ENCODE assay signal across 18 cellular contexts in genomic region chr1:34657266-34657665, GRCh38.
DNase-seq lines count a peak whose midpoint lies in the region; ATAC-seq, FAIRE-seq and TF ChIP-seq lines count a peak whose summit lies in the region.
"Had no signal": no experiment of that assay in that cellular context is flagged by ENCODE, and none has a peak within 500 bp of the region (broad histone marks: within the 10 kb centered on the region; RNA-seq: fewer than 3 reads in every experiment).

No MANE protein-coding gene starts in this region.

- H3K27ac ChIP-seq in Karpas-422 (ENCODE audit: low read length), result no peak overlapping the region
- H3K27ac ChIP-seq: BLaER1 had no signal

- H3K36me3 Mint-ChIP-seq in WTC11 (no peaks in the 10 kb centered on the region), osteocyte (ENCODE audit: unreplicated experiment) (no peaks in the 10 kb centered on the region)
- H3K36me3 Mint-ChIP-seq in activated CD8-positive, alpha-beta T cell treated with anti-CD3 and anti-CD28 coated beads, Interleukin-2, amount 10 ng/mL, durations not matched to agents 7 days and 5 days (ENCODE audit: low read depth), result no peaks in the 10 kb centered on the region
- H3K36me3 Mint-ChIP-seq: CD14-positive monocyte; CD4-positive, alpha-beta memory T cell had no signal

- H3K9me3 Mint-ChIP-seq in WTC11 (no peaks in the 10 kb centered on the region), osteocyte (ENCODE audit: unreplicated experiment) (no peaks in the 10 kb centered on the region)
- H3K9me3 Mint-ChIP-seq in activated CD8-positive, alpha-beta T cell treated with anti-CD3 and anti-CD28 coated beads, Interleukin-2, amount 10 ng/mL, durations not matched to agents 7 days and 5 days (ENCODE audit: insufficient read depth), result no peaks in the 10 kb centered on the region

- DNase-seq in NCI-H345 (lab: John Stamatoyannopoulos, UW) (peak; percentile 13), NCI-H345 treated with DMSO at 0.1 percent for 48 hours (lab: John Stamatoyannopoulos, UW; ENCODE audit: unreplicated experiment) (no peak), WTC11 (ENCODE audit: low spot score) (no peak), osteocyte (ENCODE audit: extremely low spot score, unreplicated experiment) (peak; percentile 57), H54 (ENCODE audit: insufficient read length, low spot score) (no peak), Karpas-422 (no peak)
- no peak for DNase-seq in activated CD8-positive, alpha-beta T cell treated with anti-CD3 and anti-CD28 coated beads, Interleukin-2, amount 10 ng/mL, durations not matched to agents 7 days and 5 days
- DNase-seq: 8988T; CD4-positive, alpha-beta memory T cell; DMS153; DMS79; GDM1; GOT3; HCEC 1CT had no signal

- no peak overlapping the region for H3K4me3 ChIP-seq in Karpas-422 (ENCODE audit: low read length)
- H3K4me3 ChIP-seq: BLaER1 had no signal

- H3K4me3 Mint-ChIP-seq in WTC11, result no peak overlapping the region
- H3K4me3 Mint-ChIP-seq in osteocyte (ENCODE audit: unreplicated experiment), result no peak overlapping the region
- H3K4me3 Mint-ChIP-seq in activated CD8-positive, alpha-beta T cell treated with anti-CD3 and anti-CD28 coated beads, Interleukin-2, amount 10 ng/mL, durations not matched to agents 7 days and 5 days, result no peak overlapping the region
- H3K4me3 Mint-ChIP-seq: CD14-positive monocyte; CD4-positive, alpha-beta memory T cell had no signal

- no peaks in the 10 kb centered on the region for H4K20me1 ChIP-seq in Karpas-422 (ENCODE audit: insufficient read depth, low read depth, low read length)
- H4K20me1 ChIP-seq: BLaER1 had no signal

- no peak overlapping the region for H3K9ac ChIP-seq in Karpas-422 (ENCODE audit: low read length)
- H3K9ac ChIP-seq: BLaER1 had no signal

- no peak overlapping the region for H3K27ac Mint-ChIP-seq in WTC11
- H3K27ac Mint-ChIP-seq in osteocyte (ENCODE audit: unreplicated experiment), result no peak overlapping the region
- no peak overlapping the region for H3K27ac Mint-ChIP-seq in activated CD8-positive, alpha-beta T cell treated with anti-CD3 and anti-CD28 coated beads, Interleukin-2, amount 10 ng/mL, durations not matched to agents 7 days and 5 days
- H3K27ac Mint-ChIP-seq: CD14-positive monocyte; CD4-positive, alpha-beta memory T cell had no signal

- no peak for TF ChIP-seq CTCF in WTC11 (IDR thresholded peaks at IDR 0.05)
- TF ChIP-seq CTCF in osteocyte (IDR thresholded peaks at IDR 0.05), result no peak

- H3K27me3 Mint-ChIP-seq in WTC11 (ENCODE audit: low read depth), result peaks cover 3% of the 10 kb centered on the region; the same call in 1 of the 2 replicates
- H3K27me3 Mint-ChIP-seq in osteocyte (ENCODE audit: unreplicated experiment), result no peaks in the 10 kb centered on the region
- peaks cover 4% of the 10 kb centered on the region for H3K27me3 Mint-ChIP-seq in activated CD8-positive, alpha-beta T cell treated with anti-CD3 and anti-CD28 coated beads, Interleukin-2, amount 10 ng/mL, durations not matched to agents 7 days and 5 days (ENCODE audit: low read depth)

- H3K27me3 ChIP-seq in Karpas-422 (ENCODE audit: low read length), result no peaks in the 10 kb centered on the region
- H3K27me3 ChIP-seq: BLaER1 had no signal

- CTCF ChIA-PET in WTC11 (lab: Charles Lee), result interaction anchor here (0.9 to 2.6 kb wide), 2 partner anchors 12 to 85 kb away, joined by 3 to 9 read pairs; no protein-coding TSS in a partner anchor
- CTCF ChIA-PET in activated CD8-positive, alpha-beta T cell treated with anti-CD3 and anti-CD28 coated beads, Interleukin-2, amount 10 ng/mL, durations not matched to agents 7 days and 5 days (lab: Charles Lee), result no interaction called here

- H3K79me2 ChIP-seq in Karpas-422 (ENCODE audit: low read length), result no peaks in the 10 kb centered on the region

- no peak for FAIRE-seq in H54 (lab: Jason Lieb, UNC)
- FAIRE-seq: GM12892, GM18507 had no signal

- no peak overlapping the region for H3K4me2 ChIP-seq in Karpas-422 (ENCODE audit: low read depth, low read length, poor library complexity, severe bottlenecking)
- H3K4me2 ChIP-seq: BLaER1 had no signal

- TF ChIP-seq POLR2A in H54 (IDR thresholded peaks at IDR 0.05; ENCODE audit: low read depth, low read length), result no peak

- H3K4me1 ChIP-seq in Karpas-422 (ENCODE audit: low read length), result no peaks in the 10 kb centered on the region

- no peak overlapping the region for H2AFZ ChIP-seq in Karpas-422 (ENCODE audit: low read length)

- no peaks in the 10 kb centered on the region for H3K9me3 ChIP-seq in Karpas-422 (ENCODE audit: low read length)
- H3K9me3 ChIP-seq: BLaER1 had no signal

- ATAC-seq in WTC11, result peak; percentile 21; the same call in 1 of the 2 replicates
- no peak for ATAC-seq in activated CD8-positive, alpha-beta T cell treated with anti-CD3 and anti-CD28 coated beads, Interleukin-2, amount 10 ng/mL, durations not matched to agents 7 days and 5 days

- POLR2A ChIA-PET in WTC11 (lab: Charles Lee), result no interaction called here
- POLR2A ChIA-PET in activated CD8-positive, alpha-beta T cell treated with anti-CD3 and anti-CD28 coated beads, Interleukin-2, amount 10 ng/mL, durations not matched to agents 7 days and 5 days (lab: Charles Lee), result no interaction called here

- H3K4me1 Mint-ChIP-seq in WTC11, result peaks cover 44% of the 10 kb centered on the region
- no peaks in the 10 kb centered on the region for H3K4me1 Mint-ChIP-seq in osteocyte (ENCODE audit: unreplicated experiment)
- no peaks in the 10 kb centered on the region for H3K4me1 Mint-ChIP-seq in activated CD8-positive, alpha-beta T cell treated with anti-CD3 and anti-CD28 coated beads, Interleukin-2, amount 10 ng/mL, durations not matched to agents 7 days and 5 days (ENCODE audit: low read depth)
- H3K4me1 Mint-ChIP-seq: CD4-positive, alpha-beta memory T cell had no signal

- H3K9me2 ChIP-seq in Karpas-422 (replicated peaks; ENCODE audit: insufficient read depth, low read length), result no peaks in the 10 kb centered on the region

- no peaks in the 10 kb centered on the region for H3K36me3 ChIP-seq in Karpas-422 (ENCODE audit: insufficient read depth, low read length)
- H3K36me3 ChIP-seq: BLaER1 had no signal

TF ChIP-seq in WTC11, 78 proteins besides CTCF, POLR2A, EP300 and RAD21 (continues in another document):
- TF ChIP-seq FOXJ3 (CRISPR knock-in tag; IDR thresholded peaks at IDR 0.05; ENCODE audit: borderline replicate concordance) (no peak), ZNF121 (CRISPR knock-in tag; IDR thresholded peaks at IDR 0.05) (no peak), FOXK1 (CRISPR knock-in tag; IDR thresholded peaks at IDR 0.05) (no peak), TEAD1 (CRISPR knock-in tag; IDR thresholded peaks at IDR 0.05) (no peak), MYBL2 (CRISPR knock-in tag; IDR thresholded peaks at IDR 0.05) (no peak), NR3C1 (CRISPR knock-in tag; conservative IDR thresholded peaks at IDR 0.05; ENCODE audit: low read depth) (no peak), NR1H2 (CRISPR knock-in tag; IDR thresholded peaks at IDR 0.05) (no peak), GABPB1 (CRISPR knock-in tag; IDR thresholded peaks at IDR 0.05) (no peak), ZSCAN18 (CRISPR knock-in tag; IDR thresholded peaks at IDR 0.05) (no peak), PRDM15 (CRISPR knock-in tag; IDR thresholded peaks at IDR 0.05) (no peak), E2F4 (CRISPR knock-in tag; IDR thresholded peaks at IDR 0.05; ENCODE audit: borderline replicate concordance, low read depth) (no peak), RORB (CRISPR knock-in tag; IDR thresholded peaks at IDR 0.05) (no peak)

Comparison
In these comparisons a context has a peak if more than half of its experiments do, and no peak if none do; other contexts are left out.
1. DNase-seq: peak in NCI-H345 (single experiment) and osteocyte (single experiment); none in NCI-H345 treated with DMSO at 0.1 percent for 48 hours (single experiment), WTC11 (single experiment), activated CD8-positive, alpha-beta T cell treated with anti-CD3 and anti-CD28 coated beads, Interleukin-2, amount 10 ng/mL, durations not matched to agents 7 days and 5 days (single experiment), H54 (single experiment) and Karpas-422 (single experiment).